8 cellular contexts compared by ENCODE assay signal in genomic region chr22:41746563-41747400, GRCh38. TPM values are rescaled to one million over a fixed set of nuclear protein-coding genes. Genes with fewer than 3 reads are reported as not detected.
A peak's percentile ranks its signal among the peaks of the same experiment; 100 is the strongest.
DNase-seq lines count a peak whose midpoint lies in the region; ATAC-seq and TF ChIP-seq lines count a peak whose summit lies in the region.

No MANE protein-coding gene starts in this region.

- ATAC-seq in HG03045 (IDR thresholded peaks at IDR 0.05; ENCODE audit: unreplicated experiment) (peak; percentile 53), left lobe of liver (peak; percentile 99)

- H3K27me3 Mint-ChIP-seq in chondrocyte (ENCODE audit: low read depth) = peaks cover 19% of the 10 kb centered on the region

- no peaks in the 10 kb centered on the region for H3K36me3 Mint-ChIP-seq in chondrocyte (ENCODE audit: low read depth)

- peak; percentile 17 for DNase-seq in NK-92 treated with Interleukin-12 subunit alpha and Interleukin-12 subunit beta, amount 100 ng/mL, for 24 hours (lab: John Stamatoyannopoulos, UW)
- DNase-seq in NK-92 (lab: John Stamatoyannopoulos, UW; ENCODE audit: unreplicated experiment) (no peak), NCI-H2171 (lab: John Stamatoyannopoulos, UW) (peak; percentile 47), chondrocyte (ENCODE audit: low spot score) (no peak), left lobe of liver (ENCODE audit: low spot score) (peak; percentile 67)
- DNase-seq in activated CD4-positive, CD25-positive, alpha-beta regulatory T cell treated with anti-CD3 and anti-CD28 coated beads, Interleukin-2, amount 50 U/mL, for 72 hours = peak; percentile 45
- DNase-seq in stimulated activated CD4-positive, alpha-beta T cell treated with anti-CD3 and anti-CD28 coated beads, Interleukin-4, amount 100 ng/mL, for 1 hour = peak; percentile 41

- no peaks in the 10 kb centered on the region for H3K9me3 Mint-ChIP-seq in chondrocyte (ENCODE audit: low read depth)

- no peak overlapping the region for H3K27ac Mint-ChIP-seq in chondrocyte (ENCODE audit: unreplicated experiment)

- peak; percentile 86 for TF ChIP-seq CTCF in chondrocyte (IDR thresholded peaks at IDR 0.05)

- H3K4me3 Mint-ChIP-seq in chondrocyte (ENCODE audit: unreplicated experiment) = no peak overlapping the region

- no peaks in the 10 kb centered on the region for H3K4me1 Mint-ChIP-seq in chondrocyte (ENCODE audit: low read depth)

RNA-seq across cellular contexts. Expression of gene MEI1, which starts 47.5 kb away (rescaled TPM):
- 0.40 to 0.85 TPM in 2 of 3 replicates, not detected in the other for total RNA-seq in chondrocyte
- total RNA-seq in left lobe of liver = 0.53 TPM

RNA-seq across cellular contexts. Expression of gene CCDC134, which starts 53.7 kb away (rescaled TPM):
- total RNA-seq in chondrocyte (6.6 to 10.1 TPM (median 7.0 TPM) in 3 replicates), left lobe of liver (5.1 TPM)

RNA-seq across cellular contexts. Expression of gene SNU13, which starts 58.1 kb away (rescaled TPM):
- total RNA-seq in chondrocyte = 88.8 to 111 TPM (median 89.5 TPM) in 3 replicates
- 39.7 TPM for total RNA-seq in left lobe of liver

Comparison
In these comparisons a context has a peak if more than half of its experiments do, and no peak if none do; other contexts are left out.
1. DNase-seq: peak in NK-92 treated with Interleukin-12 subunit alpha and Interleukin-12 subunit beta, amount 100 ng/mL, for 24 hours (single experiment), NCI-H2171 (single experiment), activated CD4-positive, CD25-positive, alpha-beta regulatory T cell treated with anti-CD3 and anti-CD28 coated beads, Interleukin-2, amount 50 U/mL, for 72 hours (single experiment), left lobe of liver (single experiment) and stimulated activated CD4-positive, alpha-beta T cell treated with anti-CD3 and anti-CD28 coated beads, Interleukin-4, amount 100 ng/mL, for 1 hour (single experiment); none in NK-92 (single experiment) and chondrocyte (single experiment).